In the genomic region with DNA sequence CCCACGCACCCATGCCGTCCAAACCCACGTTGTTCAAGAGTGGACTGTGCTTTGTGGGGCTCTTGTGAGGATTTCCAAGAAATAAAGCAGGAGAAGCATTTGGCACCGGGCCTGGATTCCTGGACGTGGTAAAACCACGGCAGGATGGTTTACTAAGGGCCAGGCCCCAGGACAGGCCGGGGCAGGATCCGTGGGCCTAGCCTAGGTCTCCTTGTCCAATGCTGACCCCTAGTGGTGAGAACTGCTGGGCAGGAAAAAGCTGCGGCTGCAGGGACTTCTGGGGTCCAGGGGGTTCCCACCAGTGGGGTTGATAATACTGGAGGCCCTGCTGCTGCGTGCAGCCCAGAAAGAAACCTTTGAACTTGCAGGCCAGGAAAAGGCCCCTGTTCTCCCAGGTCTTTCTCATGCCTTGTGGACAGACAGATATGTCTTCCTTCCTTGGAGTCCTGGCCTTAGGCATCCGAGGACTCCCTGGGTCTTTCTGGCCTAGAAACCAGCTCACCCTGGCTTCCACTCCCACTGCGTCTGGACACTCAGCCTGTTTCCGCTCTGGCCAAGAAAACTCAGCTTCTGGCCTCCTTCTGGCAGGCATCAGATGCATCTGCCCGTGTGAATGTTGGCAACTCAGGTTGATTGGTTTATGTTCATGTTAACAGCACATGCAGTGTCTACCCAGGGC, we compare ENCODE assay signal across 8 cellular contexts.
DNase-seq lines count a peak whose midpoint lies in the region; ATAC-seq and TF ChIP-seq lines count a peak whose summit lies in the region.

No MANE protein-coding gene starts in this region.

- H3K4me3 ChIP-seq in MM.1S (ENCODE audit: low read length) = no peak overlapping the region

- no peaks in the 10 kb centered on the region for H3K79me2 ChIP-seq in MM.1S (ENCODE audit: low read length)

- H3K27ac ChIP-seq in MM.1S (ENCODE audit: low read length) = no peak overlapping the region

- no peaks in the 10 kb centered on the region for H3K27me3 ChIP-seq in MM.1S (replicated peaks; ENCODE audit: insufficient read depth, low read length)

- H3K4me3 Mint-ChIP-seq in WTC11 = no peak overlapping the region

- ATAC-seq in WTC11 = peak; percentile 91
- ATAC-seq in left colon = peak; percentile 82
- ATAC-seq in GM19324 (IDR thresholded peaks at IDR 0.05; ENCODE audit: low FRiP score, unreplicated experiment) = no peak

- no peaks in the 10 kb centered on the region for H3K4me1 Mint-ChIP-seq in WTC11

- H3K27me3 Mint-ChIP-seq in WTC11 (ENCODE audit: low read depth) = no peaks in the 10 kb centered on the region

- H3K27ac Mint-ChIP-seq in WTC11 = no peak overlapping the region; the same call in 1 of the 2 replicates

- H3K4me1 ChIP-seq in MM.1S (ENCODE audit: low read length) = no peaks in the 10 kb centered on the region

- H3K9me2 ChIP-seq in MM.1S (replicated peaks; ENCODE audit: insufficient read depth, low read length) = no peaks in the 10 kb centered on the region

- H3K4me2 ChIP-seq in MM.1S (ENCODE audit: low read depth, low read length) = no peak overlapping the region

- H3K9me3 ChIP-seq in MM.1S (replicated peaks; ENCODE audit: insufficient read depth, low read length) = no peaks in the 10 kb centered on the region

- intact Hi-C loops in left colon (cut with DNase I, micrococcal nuclease) = no loop called here

- POLR2A ChIA-PET in WTC11 (lab: Charles Lee) = no interaction called here

- DNase-seq in NCI-H2029 (lab: John Stamatoyannopoulos, UW) (peak; percentile 36), NCI-H2029 treated with DMSO at 0.1 percent for 48 hours (lab: John Stamatoyannopoulos, UW) (no peak), MM.1S (peak; percentile 57), WTC11 (ENCODE audit: low spot score) (peak; percentile 91), cerebellar nuclear complex (lab: John Stamatoyannopoulos, UW) (peak; percentile 56 to 71), left colon (peak; percentile 43 to 77)
- DNase-seq in stimulated activated CD4-positive, alpha-beta T cell treated with anti-CD3 and anti-CD28 coated beads, Interleukin-2, amount 100 ng/mL, for 4 hours (ENCODE audit: low read depth) = peak; percentile 25

- peak; percentile 90 for TF ChIP-seq CTCF in MM.1S (IDR thresholded peaks at IDR 0.05; ENCODE audit: low read length)
- TF ChIP-seq CTCF in WTC11 (IDR thresholded peaks at IDR 0.05) = peak; percentile 89

- CTCF ChIA-PET in WTC11 (lab: Charles Lee) = interaction anchor here (0.5 to 1.7 kb wide), 44 partner anchors 9 to 1081 kb away, joined by 3 to 20 read pairs (median 4); a partner anchor contains a TSS

- no peaks in the 10 kb centered on the region for H3F3A ChIP-seq in MM.1S (ENCODE audit: insufficient read depth, low read length)

- no peak overlapping the region for H3K9ac ChIP-seq in MM.1S (ENCODE audit: low read length)

- no peaks in the 10 kb centered on the region for H3K36me3 ChIP-seq in MM.1S (replicated peaks; ENCODE audit: insufficient read depth, low read length)

- no peaks in the 10 kb centered on the region for H4K20me1 ChIP-seq in MM.1S (ENCODE audit: insufficient read depth, low read length)

- H2AFZ ChIP-seq in MM.1S (ENCODE audit: low read length) = no peak overlapping the region

- no peaks in the 10 kb centered on the region for H3K36me3 Mint-ChIP-seq in WTC11

- no peaks in the 10 kb centered on the region for H3K9me3 Mint-ChIP-seq in WTC11

TF ChIP-seq in WTC11, 78 proteins besides CTCF, POLR2A, EP300 and RAD21:
- TF ChIP-seq ZNF396 (CRISPR knock-in tag; IDR thresholded peaks at IDR 0.05; ENCODE audit: borderline replicate concordance) = no peak
- TF ChIP-seq, protein P1, sequence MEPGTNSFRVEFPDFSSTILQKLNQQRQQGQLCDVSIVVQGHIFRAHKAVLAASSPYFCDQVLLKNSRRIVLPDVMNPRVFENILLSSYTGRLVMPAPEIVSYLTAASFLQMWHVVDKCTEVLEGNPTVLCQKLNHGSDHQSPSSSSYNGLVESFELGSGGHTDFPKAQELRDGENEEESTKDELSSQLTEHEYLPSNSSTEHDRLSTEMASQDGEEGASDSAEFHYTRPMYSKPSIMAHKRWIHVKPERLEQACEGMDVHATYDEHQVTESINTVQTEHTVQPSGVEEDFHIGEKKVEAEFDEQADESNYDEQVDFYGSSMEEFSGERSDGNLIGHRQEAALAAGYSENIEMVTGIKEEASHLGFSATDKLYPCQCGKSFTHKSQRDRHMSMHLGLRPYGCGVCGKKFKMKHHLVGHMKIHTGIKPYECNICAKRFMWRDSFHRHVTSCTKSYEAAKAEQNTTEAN (CRISPR knock-in tag; IDR thresholded peaks at IDR 0.05) = no peak
- no peak for TF ChIP-seq JAZF1 (CRISPR knock-in tag; IDR thresholded peaks at IDR 0.05)
- TF ChIP-seq ZNF232 (CRISPR knock-in tag; IDR thresholded peaks at IDR 0.05) = 0 out of 2 replicates have a peak, but pooled peaks have one; percentile 24
- TF ChIP-seq, protein P2, sequence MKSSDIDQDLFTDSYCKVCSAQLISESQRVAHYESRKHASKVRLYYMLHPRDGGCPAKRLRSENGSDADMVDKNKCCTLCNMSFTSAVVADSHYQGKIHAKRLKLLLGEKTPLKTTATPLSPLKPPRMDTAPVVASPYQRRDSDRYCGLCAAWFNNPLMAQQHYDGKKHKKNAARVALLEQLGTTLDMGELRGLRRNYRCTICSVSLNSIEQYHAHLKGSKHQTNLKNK (CRISPR knock-in tag; IDR thresholded peaks at IDR 0.05) = no peak
- TF ChIP-seq FOXK1 (CRISPR knock-in tag; IDR thresholded peaks at IDR 0.05) = no peak
